22 cellular contexts compared by ENCODE assay signal in the genomic region with DNA sequence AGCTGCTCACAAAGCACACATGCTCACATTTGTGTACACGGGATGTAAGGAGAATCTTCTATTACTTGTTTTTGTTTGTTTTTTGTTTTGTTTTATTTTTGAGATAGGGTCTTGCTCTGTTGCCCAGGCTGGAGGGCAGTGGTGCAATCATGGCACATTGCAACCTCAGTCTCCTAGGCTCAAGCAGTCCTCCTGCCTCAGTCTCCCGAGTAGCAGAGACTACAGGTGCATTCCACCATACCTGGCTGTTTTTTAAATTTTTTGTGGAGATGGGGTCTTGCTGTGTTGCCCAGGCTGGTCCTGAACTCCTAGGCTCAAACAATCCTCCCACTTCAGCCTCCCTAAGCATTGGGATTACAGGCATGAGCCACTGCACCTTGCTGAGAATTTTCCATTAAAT. TPM values are rescaled to one million over a fixed set of nuclear protein-coding genes. Genes with fewer than 3 reads are reported as not detected.
DNase-seq lines count a peak whose midpoint lies in the region; ATAC-seq, FAIRE-seq and TF ChIP-seq lines count a peak whose summit lies in the region.
"Had no signal": no experiment of that assay in that cellular context is flagged by ENCODE, and none has a peak within 500 bp of the region (broad histone marks: within the 10 kb centered on the region; RNA-seq: fewer than 3 reads in every experiment).

No MANE protein-coding gene starts in this region.

- no peak for FAIRE-seq in D721Med (lab: Jason Lieb, UNC)
- FAIRE-seq: A204.1, G401.6, GM12878, GM12892, GM19239 had no signal

- H3K27ac Mint-ChIP-seq in WTC11 (no peak overlapping the region), progenitor cell of endocrine pancreas (peak overlapping the region; percentile 46)
- H3K27ac Mint-ChIP-seq: CD4-positive, CD25-positive, alpha-beta regulatory T cell; CD8-positive, alpha-beta memory T cell had no signal

- DNase-seq in WTC11 (ENCODE audit: low spot score) (no peak), progenitor cell of endocrine pancreas (ENCODE audit: low spot score, unreplicated experiment) (no peak), GM13976 (ENCODE audit: low spot score) (no peak), D721Med (ENCODE audit: insufficient read length, low spot score) (no peak)
- DNase-seq: 8988T; ACHN; BE2C; C1 segment of cervical spinal cord; CD4-positive, alpha-beta memory T cell; CD4-positive, CD25-positive, alpha-beta regulatory T cell; COR-L47; DMS79 treated with DMSO at 0.1 percent for 48 hours; GF-D8 had no signal

- H3K4me3 Mint-ChIP-seq in WTC11 = no peak overlapping the region
- no peak overlapping the region for H3K4me3 Mint-ChIP-seq in progenitor cell of endocrine pancreas (ENCODE audit: low read depth)
- H3K4me3 Mint-ChIP-seq: CD14-positive monocyte; CD4-positive, alpha-beta memory T cell; CD4-positive, CD25-positive, alpha-beta regulatory T cell had no signal

- peaks cover 12% of the 10 kb centered on the region for H3K4me1 Mint-ChIP-seq in WTC11
- H3K4me1 Mint-ChIP-seq in progenitor cell of endocrine pancreas (ENCODE audit: low read depth) = no peaks in the 10 kb centered on the region
- H3K4me1 Mint-ChIP-seq: CD14-positive monocyte; CD4-positive, CD25-positive, alpha-beta regulatory T cell; CD8-positive, alpha-beta memory T cell had no signal

- TF ChIP-seq CTCF in HEK293 (tag by site-specific recombination; IDR thresholded peaks at IDR 0.05) = no peak
- TF ChIP-seq CTCF in WTC11 (IDR thresholded peaks at IDR 0.05) = no peak
- no peak for TF ChIP-seq CTCF in progenitor cell of endocrine pancreas (IDR thresholded peaks at IDR 0.05; ENCODE audit: unreplicated experiment)
- no peak for TF ChIP-seq CTCF in GM13976 (IDR thresholded peaks at IDR 0.05; ENCODE audit: borderline replicate concordance, control extremely low read depth, extremely low read depth, insufficient read depth, missing control alignments)
- TF ChIP-seq CTCF in D721Med (IDR thresholded peaks at IDR 0.05; ENCODE audit: insufficient read depth, missing control alignments) = no peak

- H3K27me3 Mint-ChIP-seq in WTC11 (ENCODE audit: low read depth) = no peaks in the 10 kb centered on the region; the same call in 1 of the 2 replicates
- no peaks in the 10 kb centered on the region for H3K27me3 Mint-ChIP-seq in progenitor cell of endocrine pancreas

- H3K36me3 Mint-ChIP-seq in WTC11 (peaks cover 45% of the 10 kb centered on the region), progenitor cell of endocrine pancreas (ENCODE audit: insufficient read depth) (peaks cover 58% of the 10 kb centered on the region)
- H3K36me3 Mint-ChIP-seq: CD14-positive monocyte had no signal

- H3K9me3 Mint-ChIP-seq in WTC11 = peaks cover 22% of the 10 kb centered on the region
- H3K9me3 Mint-ChIP-seq in progenitor cell of endocrine pancreas (ENCODE audit: low read depth) = peaks cover 11% of the 10 kb centered on the region

- CTCF ChIA-PET in HEK293 (lab: Yijun Ruan, JAX) = no interaction called here
- CTCF ChIA-PET in WTC11 (lab: Charles Lee) = interaction anchor here (1.0 kb wide), 1 partner anchor 27 kb away, joined by 3 read pairs; no protein-coding TSS in a partner anchor

- H3K4me1 ChIP-seq in HEK293 (ENCODE audit: control insufficient read depth, insufficient read depth, low read length) = no peaks in the 10 kb centered on the region
- H3K4me1 ChIP-seq: BE2C had no signal

- ATAC-seq in WTC11 = no peak
- ATAC-seq: GM12878 had no signal

- no peak overlapping the region for H3K27ac ChIP-seq in HEK293 (ENCODE audit: extremely low read depth, low read depth, low read length)
- H3K27ac ChIP-seq: BLaER1 had no signal

- peaks cover 4 to 27% of the 10 kb centered on the region in 2 experiments; a peak in 2 of 3 replicates for H3K36me3 ChIP-seq in HEK293 (ENCODE audit: control insufficient read depth in 2 of 2, insufficient read depth in 1 of 2, low read length in 2 of 2)
- H3K36me3 ChIP-seq: BE2C, BLaER1 had no signal

- no peak overlapping the region for H3K4me3 ChIP-seq in HEK293 (ENCODE audit: low read depth, low read length)
- H3K4me3 ChIP-seq: BLaER1, GM12878 had no signal

- in situ Hi-C loops in GM13976 (cut with MboI; ENCODE audit: low sequenced_read_pairs, unreplicated experiment) = no loop called here

- no peaks in the 10 kb centered on the region; the same call in 1 of the 2 replicates for H3K9me3 ChIP-seq in HEK293 (ENCODE audit: control insufficient read depth, insufficient read depth, low read depth, low read length)
- H3K9me3 ChIP-seq: BE2C had no signal

- POLR2A ChIA-PET in HEK293 (lab: Yijun Ruan, JAX) (no interaction called here), WTC11 (lab: Charles Lee) (no interaction called here)

TF ChIP-seq in HEK293, 187 proteins besides CTCF, POLR2A, EP300 and RAD21:
- TF ChIP-seq ZNF121 (tag by site-specific recombination; IDR thresholded peaks at IDR 0.05) (peak; percentile 65), ZNF585B (tag by site-specific recombination; IDR thresholded peaks at IDR 0.05) (no peak)
TF ChIP-seq in HEK293: peak in this region for 1.

TF ChIP-seq in WTC11, 78 proteins besides CTCF, POLR2A, EP300 and RAD21:
- no peak for TF ChIP-seq ZNF232 (CRISPR knock-in tag; IDR thresholded peaks at IDR 0.05)
- no peak for TF ChIP-seq ZBTB21 (CRISPR knock-in tag; IDR thresholded peaks at IDR 0.05; ENCODE audit: borderline replicate concordance)
- TF ChIP-seq ZNF121 (CRISPR knock-in tag; IDR thresholded peaks at IDR 0.05) = peak; percentile 43; the same call in 1 of the 2 replicates
- TF ChIP-seq NFATC4 (CRISPR knock-in tag; IDR thresholded peaks at IDR 0.05) = no peak
- TF ChIP-seq, protein P1, sequence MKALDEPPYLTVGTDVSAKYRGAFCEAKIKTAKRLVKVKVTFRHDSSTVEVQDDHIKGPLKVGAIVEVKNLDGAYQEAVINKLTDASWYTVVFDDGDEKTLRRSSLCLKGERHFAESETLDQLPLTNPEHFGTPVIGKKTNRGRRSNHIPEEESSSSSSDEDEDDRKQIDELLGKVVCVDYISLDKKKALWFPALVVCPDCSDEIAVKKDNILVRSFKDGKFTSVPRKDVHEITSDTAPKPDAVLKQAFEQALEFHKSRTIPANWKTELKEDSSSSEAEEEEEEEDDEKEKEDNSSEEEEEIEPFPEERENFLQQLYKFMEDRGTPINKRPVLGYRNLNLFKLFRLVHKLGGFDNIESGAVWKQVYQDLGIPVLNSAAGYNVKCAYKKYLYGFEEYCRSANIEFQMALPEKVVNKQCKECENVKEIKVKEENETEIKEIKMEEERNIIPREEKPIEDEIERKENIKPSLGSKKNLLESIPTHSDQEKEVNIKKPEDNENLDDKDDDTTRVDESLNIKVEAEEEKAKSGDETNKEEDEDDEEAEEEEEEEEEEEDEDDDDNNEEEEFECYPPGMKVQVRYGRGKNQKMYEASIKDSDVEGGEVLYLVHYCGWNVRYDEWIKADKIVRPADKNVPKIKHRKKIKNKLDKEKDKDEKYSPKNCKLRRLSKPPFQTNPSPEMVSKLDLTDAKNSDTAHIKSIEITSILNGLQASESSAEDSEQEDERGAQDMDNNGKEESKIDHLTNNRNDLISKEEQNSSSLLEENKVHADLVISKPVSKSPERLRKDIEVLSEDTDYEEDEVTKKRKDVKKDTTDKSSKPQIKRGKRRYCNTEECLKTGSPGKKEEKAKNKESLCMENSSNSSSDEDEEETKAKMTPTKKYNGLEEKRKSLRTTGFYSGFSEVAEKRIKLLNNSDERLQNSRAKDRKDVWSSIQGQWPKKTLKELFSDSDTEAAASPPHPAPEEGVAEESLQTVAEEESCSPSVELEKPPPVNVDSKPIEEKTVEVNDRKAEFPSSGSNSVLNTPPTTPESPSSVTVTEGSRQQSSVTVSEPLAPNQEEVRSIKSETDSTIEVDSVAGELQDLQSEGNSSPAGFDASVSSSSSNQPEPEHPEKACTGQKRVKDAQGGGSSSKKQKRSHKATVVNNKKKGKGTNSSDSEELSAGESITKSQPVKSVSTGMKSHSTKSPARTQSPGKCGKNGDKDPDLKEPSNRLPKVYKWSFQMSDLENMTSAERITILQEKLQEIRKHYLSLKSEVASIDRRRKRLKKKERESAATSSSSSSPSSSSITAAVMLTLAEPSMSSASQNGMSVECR (CRISPR knock-in tag; IDR thresholded peaks at IDR 0.05; ENCODE audit: borderline replicate concordance) = no peak

RNA-seq across cellular contexts. Expression of a gene that starts 41.8 kb away (rescaled TPM):
- total RNA-seq in WTC11 (2021) (8.5 to 10.1 TPM (median 10.0 TPM) in 3 replicates), progenitor cell of endocrine pancreas (19.8 and 23.6 TPM in 2 replicates)
